ENCODE assay signal across 12 cellular contexts in the genomic region with DNA sequence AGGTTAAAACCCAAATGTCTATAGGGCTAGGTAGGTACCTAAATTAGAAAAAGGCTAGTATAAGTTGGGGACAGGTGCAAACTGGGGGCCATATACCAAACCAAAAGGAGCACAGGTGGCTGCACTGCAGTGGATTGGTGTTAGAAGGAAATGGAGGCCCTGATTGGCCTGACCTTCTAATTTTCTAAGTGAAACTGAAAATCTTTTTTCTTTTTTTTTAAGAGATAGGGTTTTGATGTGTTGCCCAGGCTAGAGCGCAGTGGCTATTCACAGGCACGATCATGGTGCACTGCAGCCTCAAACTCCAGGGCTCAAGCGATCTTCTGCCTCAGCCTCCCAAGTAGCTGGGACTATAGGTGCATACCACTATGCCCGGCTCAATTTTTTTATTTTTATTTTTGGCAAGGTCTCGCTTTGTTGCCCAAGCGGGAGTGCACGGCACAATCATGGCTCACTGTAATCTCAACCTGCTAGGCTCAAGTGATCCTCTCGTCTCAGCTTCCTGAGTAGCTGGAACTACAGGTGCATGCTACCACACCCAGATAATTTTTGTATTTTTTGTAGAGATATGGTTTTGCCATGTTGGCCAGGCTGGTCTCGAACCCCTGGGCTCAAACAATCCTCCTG. TPM values are rescaled to one million over a fixed set of nuclear protein-coding genes. Genes with fewer than 3 reads are reported as not detected.
DNase-seq lines count a peak whose midpoint lies in the region; ATAC-seq and TF ChIP-seq lines count a peak whose summit lies in the region.
"Had no signal": no experiment of that assay in that cellular context is flagged by ENCODE, and none has a peak within 500 bp of the region (broad histone marks: within the 10 kb centered on the region; RNA-seq: fewer than 3 reads in every experiment).

No MANE protein-coding gene starts in this region.

- H3K4me1 ChIP-seq in neutrophil (ENCODE audit: control insufficient read depth in 1 of 2, insufficient read depth in 1 of 2, low read depth in 1 of 2, low read length in 1 of 2) (peaks cover 22 to 25% of the 10 kb centered on the region in 2 experiments), SJCRH30 (no peaks in the 10 kb centered on the region)

- H3K27ac Mint-ChIP-seq in CD14-positive monocyte: no peak overlapping the region

- intact Hi-C loops in CD14-positive monocyte (cut with micrococcal nuclease): loop anchor here (5.0 to 10.0 kb wide), 2 partner anchors 36 to 59 kb away; no protein-coding TSS in a partner anchor

- H3K9me3 Mint-ChIP-seq in CD14-positive monocyte: no peaks in the 10 kb centered on the region

- no peaks in the 10 kb centered on the region for H3K9me3 ChIP-seq in neutrophil
- no peaks in the 10 kb centered on the region for H3K9me3 ChIP-seq in SJCRH30 (replicated peaks)

- no peak overlapping the region for H3K4me3 ChIP-seq in neutrophil (ENCODE audit: low read depth in 1 of 2, low read length in 1 of 2)
- no peak overlapping the region for H3K4me3 ChIP-seq in SJCRH30

- no peaks in the 10 kb centered on the region for H3K36me3 Mint-ChIP-seq in CD14-positive monocyte

- ATAC-seq in GM18519 (IDR thresholded peaks at IDR 0.05; ENCODE audit: low FRiP score, unreplicated experiment) (peak; percentile 55), GM21526 (IDR thresholded peaks at IDR 0.05; ENCODE audit: low FRiP score, unreplicated experiment) (peak; percentile 55), HG03196 (IDR thresholded peaks at IDR 0.05; ENCODE audit: unreplicated experiment) (peak; percentile 48)

- no peak for DNase-seq in SW480 (ENCODE audit: low spot score)
- DNase-seq in CD14-positive monocyte (ENCODE audit: low spot score): no peak
- no peak for DNase-seq in middle frontal gyrus (ENCODE audit: extremely low spot score, low spot score)
- DNase-seq in SJCRH30: no peak
- DNase-seq: activated effector memory CD4-positive, alpha-beta T cell treated with Interleukin-2 at 50 U/mL for 16 hours; effector memory CD4-positive, alpha-beta T cell; NCI-H226; T-helper 9 cell had no signal

- H3K36me3 ChIP-seq in neutrophil (no peaks in the 10 kb centered on the region), SJCRH30 (no peaks in the 10 kb centered on the region)

- peaks cover 22% of the 10 kb centered on the region for H3K4me1 Mint-ChIP-seq in CD14-positive monocyte

- TF ChIP-seq CTCF in neutrophil (IDR thresholded peaks at IDR 0.05) (no peak), CD14-positive monocyte (IDR thresholded peaks at IDR 0.05) (no peak)

- peak overlapping the region; percentile 95 for H3K27ac ChIP-seq in neutrophil
- no peak overlapping the region for H3K27ac ChIP-seq in SJCRH30

- peaks cover 5% of the 10 kb centered on the region for H3K27me3 ChIP-seq in neutrophil
- H3K27me3 ChIP-seq in SJCRH30: peaks cover 8% of the 10 kb centered on the region

- H3K4me3 Mint-ChIP-seq in CD14-positive monocyte: no peak overlapping the region

- H3K27me3 Mint-ChIP-seq in CD14-positive monocyte (ENCODE audit: low read depth in 3 of 3): peaks cover 0 to 6% (median 0%) of the 10 kb centered on the region in 3 donors

RNA-seq across cellular contexts. Expression of gene CCDC69, which starts 9.8 kb away (rescaled TPM):
- polyA plus RNA-seq in CD14-positive monocyte: 10 to 100 TPM; 68.4 to 84.1 TPM
- total RNA-seq in SJCRH30 (2014; rRNA removed; shearing (Covaris generic)): 0.08 and 0.10 TPM in 2 replicates

RNA-seq across cellular contexts. Expression of gene GM2A, which starts 19.3 kb away (rescaled TPM):
- 10 to 100 TPM; 28.0 to 57.9 TPM for polyA plus RNA-seq in CD14-positive monocyte
- total RNA-seq in SJCRH30 (2014; rRNA removed; shearing (Covaris generic)): 1.7 and 2.0 TPM in 2 replicates
